Comparison of ENCODE assay signal across 8 cellular contexts in genomic region chr12:107318804-107319535, GRCh38.
DNase-seq lines count a peak whose midpoint lies in the region; ATAC-seq and TF ChIP-seq lines count a peak whose summit lies in the region.

No MANE protein-coding gene starts in this region.

- intact Hi-C loops in activated CD4-positive, alpha-beta memory T cell treated with anti-CD3 and anti-CD28 coated beads for 36 hours (cut with micrococcal nuclease): loop anchor here (1.0 to 2.0 kb wide), 5 partner anchors 11 to 288 kb away; partner anchors contain the start of gene CRY1

- WGBS in esophagus, 2 donors: 1% methylated on average over 68 to 73 of the region's 73 CpGs

- H3K27ac Mint-ChIP-seq in activated CD4-positive, alpha-beta memory T cell treated with anti-CD3 and anti-CD28 coated beads for 36 hours: no peak overlapping the region
- H3K27ac Mint-ChIP-seq in natural killer cell treated with Interleukin-12 subunit alpha and Interleukin-12 subunit beta and Interleukin-15 and Interleukin-18, amount 100 ng/mL, for 72 hours: no peak overlapping the region

- H3K36me3 Mint-ChIP-seq in activated CD4-positive, alpha-beta memory T cell treated with anti-CD3 and anti-CD28 coated beads for 36 hours: no peaks in the 10 kb centered on the region
- no peaks in the 10 kb centered on the region for H3K36me3 Mint-ChIP-seq in natural killer cell treated with Interleukin-12 subunit alpha and Interleukin-12 subunit beta and Interleukin-15 and Interleukin-18, amount 100 ng/mL, for 72 hours

- peak; percentile 34 for DNase-seq in activated CD4-positive, alpha-beta memory T cell treated with anti-CD3 and anti-CD28 coated beads for 36 hours
- no peak for DNase-seq in natural killer cell treated with Interleukin-12 subunit alpha and Interleukin-12 subunit beta and Interleukin-15 and Interleukin-18, amount 100 ng/mL, for 72 hours (ENCODE audit: low spot score)
- DNase-seq in omental fat pad (ENCODE audit: low spot score) (no peak), pons (ENCODE audit: low spot score) (no peak)

- H3K4me1 Mint-ChIP-seq in activated CD4-positive, alpha-beta memory T cell treated with anti-CD3 and anti-CD28 coated beads for 36 hours (ENCODE audit: low read depth): peaks cover 36% of the 10 kb centered on the region
- peaks cover 33 to 39% of the 10 kb centered on the region in 2 donors for H3K4me1 Mint-ChIP-seq in natural killer cell treated with Interleukin-12 subunit alpha and Interleukin-12 subunit beta and Interleukin-15 and Interleukin-18, amount 100 ng/mL, for 72 hours (ENCODE audit: low read depth in 2 of 2)

- H3K27me3 Mint-ChIP-seq in activated CD4-positive, alpha-beta memory T cell treated with anti-CD3 and anti-CD28 coated beads for 36 hours: peaks cover 8% of the 10 kb centered on the region
- peaks cover 12% of the 10 kb centered on the region in 2 donors for H3K27me3 Mint-ChIP-seq in natural killer cell treated with Interleukin-12 subunit alpha and Interleukin-12 subunit beta and Interleukin-15 and Interleukin-18, amount 100 ng/mL, for 72 hours

- CTCF ChIA-PET in activated CD4-positive, alpha-beta memory T cell treated with anti-CD3 and anti-CD28 coated beads for 36 hours (lab: Charles Lee): interaction anchor here (1.1 to 3.7 kb wide), 8 partner anchors 10 to 225 kb away, joined by 3 to 28 read pairs (median 5); partner anchors contain the start of gene CRY1

- no peak overlapping the region; the same call in 1 of the 2 replicates for H3K27ac ChIP-seq in BLaER1
- no peak overlapping the region for H3K27ac ChIP-seq in HUES6 (ENCODE audit: low read depth, low read length)
- peak overlapping the region; percentile 84 to 88 for H3K27ac ChIP-seq in esophagus (ENCODE audit: low read depth in 2 of 2, low read length in 1 of 2)

- POLR2A ChIA-PET in activated CD4-positive, alpha-beta memory T cell treated with anti-CD3 and anti-CD28 coated beads for 36 hours (lab: Charles Lee): interaction anchor here (1.3 to 3.7 kb wide), 5 partner anchors 11 to 56 kb away, joined by 3 to 20 read pairs (median 4); no protein-coding TSS in a partner anchor

- H3K36me3 ChIP-seq in BLaER1: no peaks in the 10 kb centered on the region
- H3K36me3 ChIP-seq in HUES6 (ENCODE audit: control insufficient read depth, insufficient read depth, low read length): no peaks in the 10 kb centered on the region
- no peaks in the 10 kb centered on the region for H3K36me3 ChIP-seq in esophagus (ENCODE audit: control insufficient read depth in 2 of 2, insufficient read depth in 2 of 2, low read length in 1 of 2)

- H3K9me3 ChIP-seq in BLaER1 (no peaks in the 10 kb centered on the region), HUES6 (ENCODE audit: control insufficient read depth, insufficient read depth, low read depth, low read length) (no peaks in the 10 kb centered on the region), esophagus (ENCODE audit: control insufficient read depth in 2 of 2, insufficient read depth in 1 of 2, low read depth in 1 of 2, low read length in 1 of 2) (no peaks in the 10 kb centered on the region)

- peaks cover 50% of the 10 kb centered on the region for H3K4me1 ChIP-seq in BLaER1
- H3K4me1 ChIP-seq in HUES6 (ENCODE audit: control insufficient read depth, insufficient read depth, low read length): peaks cover 12% of the 10 kb centered on the region
- H3K4me1 ChIP-seq in esophagus (ENCODE audit: control insufficient read depth in 2 of 2, insufficient read depth in 2 of 2, low read length in 1 of 2): peaks cover 0 to 5% of the 10 kb centered on the region in 2 donors

- TF ChIP-seq CTCF in omental fat pad (IDR thresholded peaks at IDR 0.05): no peak

- no peaks in the 10 kb centered on the region for H3K9me3 Mint-ChIP-seq in activated CD4-positive, alpha-beta memory T cell treated with anti-CD3 and anti-CD28 coated beads for 36 hours
- H3K9me3 Mint-ChIP-seq in natural killer cell treated with Interleukin-12 subunit alpha and Interleukin-12 subunit beta and Interleukin-15 and Interleukin-18, amount 100 ng/mL, for 72 hours: no peaks in the 10 kb centered on the region

- peak overlapping the region; percentile 74 for H3K9ac ChIP-seq in BLaER1
- H3K9ac ChIP-seq in HUES6 (ENCODE audit: low read length): peak overlapping the region; percentile 41

- H3K27me3 ChIP-seq in BLaER1 (peaks cover 25% of the 10 kb centered on the region), HUES6 (ENCODE audit: control insufficient read depth, insufficient read depth, low read length) (peaks cover 94% of the 10 kb centered on the region), esophagus (ENCODE audit: control insufficient read depth in 1 of 2, insufficient read depth in 2 of 2, low read length in 2 of 2) (no peaks in the 10 kb centered on the region)

- ATAC-seq in natural killer cell treated with Interleukin-12 subunit alpha and Interleukin-12 subunit beta and Interleukin-15 and Interleukin-18, amount 100 ng/mL, for 72 hours: no peak
- no peak for ATAC-seq in omental fat pad (ENCODE audit: low FRiP score)
- no peak for ATAC-seq in HG03571 (IDR thresholded peaks at IDR 0.05; ENCODE audit: unreplicated experiment)

- H4K20me1 ChIP-seq in BLaER1: peaks cover 15% of the 10 kb centered on the region

- H3K4me3 Mint-ChIP-seq in activated CD4-positive, alpha-beta memory T cell treated with anti-CD3 and anti-CD28 coated beads for 36 hours: peak overlapping the region; percentile 82
- H3K4me3 Mint-ChIP-seq in natural killer cell treated with Interleukin-12 subunit alpha and Interleukin-12 subunit beta and Interleukin-15 and Interleukin-18, amount 100 ng/mL, for 72 hours: peak overlapping the region; percentile 87

- H3K4me3 ChIP-seq in BLaER1 (peak overlapping the region; percentile 78), HUES6 (ENCODE audit: low read depth, low read length) (peak overlapping the region; percentile 85), esophagus (ENCODE audit: low read depth in 1 of 2, low read length in 2 of 2) (peak overlapping the region; percentile 61 to 67)

- H3K4me2 ChIP-seq in BLaER1: peak overlapping the region; percentile 98

Comparison
In these comparisons a context has a peak if more than half of its experiments do, and no peak if none do; other contexts are left out.
1. H3K27ac ChIP-seq: peak in esophagus (2 of 2); none in BLaER1 (single experiment) and HUES6 (single experiment).
2. Peak in every context shown above with its lines, with median percentiles within 50 percentile points of each other: H3K4me3 ChIP-seq.